In genomic region chr2:96859681-96860064, GRCh38 we compare ENCODE assay signal across 14 cellular contexts. TPM values are rescaled to one million over a fixed set of nuclear protein-coding genes. Genes with fewer than 3 reads are reported as not detected.
DNase-seq lines count a peak whose midpoint lies in the region; ATAC-seq and TF ChIP-seq lines count a peak whose summit lies in the region.
"Had no signal": no experiment of that assay in that cellular context is flagged by ENCODE, and none has a peak within 500 bp of the region (broad histone marks: within the 10 kb centered on the region; RNA-seq: fewer than 3 reads in every experiment).

No MANE protein-coding gene starts in this region.

- no peak for ATAC-seq in right cardiac atrium
- ATAC-seq: activated CD4-positive, CD25-positive, alpha-beta regulatory T cell treated with anti-CD3 and anti-CD28 coated beads, Interleukin-2, amount 50 U/mL, for 24 hours had no signal

- H3K9ac ChIP-seq in endodermal cell (ENCODE audit: extremely low read depth, low read length, poor library complexity, severe bottlenecking) (no peak overlapping the region), neural progenitor cell (no peak overlapping the region)

- H3F3A ChIP-seq in neural progenitor cell (ENCODE audit: low read depth): peaks cover 39% of the 10 kb centered on the region

- H3K27me3 ChIP-seq in right atrium auricular region (no peaks in the 10 kb centered on the region), right cardiac atrium (ENCODE audit: control insufficient read depth, insufficient read depth) (no peaks in the 10 kb centered on the region), endodermal cell (ENCODE audit: control insufficient read depth, insufficient read depth, low read length, poor library complexity, severe bottlenecking) (no peaks in the 10 kb centered on the region), neural progenitor cell (no peaks in the 10 kb centered on the region)
- H3K27me3 ChIP-seq: SJCRH30 had no signal

- peaks cover 17% of the 10 kb centered on the region for H3K4me1 Mint-ChIP-seq in endodermal cell
- H3K4me1 Mint-ChIP-seq in neural progenitor cell: peaks cover 32% of the 10 kb centered on the region

- intact Hi-C loops in right cardiac atrium (cut with DNase I): loop anchor here (2.0 to 10.0 kb wide), 5 partner anchors 45 to 1175 kb away; no protein-coding TSS in a partner anchor

- no peak overlapping the region for H2AFZ ChIP-seq in neural progenitor cell (replicated peaks)

- H3K36me3 Mint-ChIP-seq in endodermal cell (ENCODE audit: low read depth) (peaks cover 27% of the 10 kb centered on the region), neural progenitor cell (peaks cover 15% of the 10 kb centered on the region)

- TF ChIP-seq CTCF in right atrium auricular region (IDR thresholded peaks at IDR 0.05) (no peak), endodermal cell (conservative IDR thresholded peaks at IDR 0.05) (no peak), neural progenitor cell (IDR thresholded peaks at IDR 0.05) (no peak)

- H3K9me3 ChIP-seq in right atrium auricular region (no peaks in the 10 kb centered on the region), right cardiac atrium (ENCODE audit: control insufficient read depth, low read length) (no peaks in the 10 kb centered on the region), endodermal cell (ENCODE audit: control insufficient read depth, low read length) (no peaks in the 10 kb centered on the region), neural progenitor cell (ENCODE audit: low read depth) (no peaks in the 10 kb centered on the region)
- H3K9me3 ChIP-seq: HAP-1, SJCRH30 had no signal

- H3K4me1 ChIP-seq in right atrium auricular region: peaks cover 0 to 51% of the 10 kb centered on the region in 2 donors
- peaks cover 4% of the 10 kb centered on the region for H3K4me1 ChIP-seq in right cardiac atrium (ENCODE audit: control insufficient read depth, insufficient read depth, low read length)
- peaks cover 5% of the 10 kb centered on the region for H3K4me1 ChIP-seq in endodermal cell (ENCODE audit: control insufficient read depth, insufficient read depth, low read length)
- peaks cover 10% of the 10 kb centered on the region for H3K4me1 ChIP-seq in neural progenitor cell
- H3K4me1 ChIP-seq: SJCRH30 had no signal

- H4K20me1 ChIP-seq in neural progenitor cell (ENCODE audit: low read depth): peaks cover 58% of the 10 kb centered on the region

- peaks cover 37% of the 10 kb centered on the region for H3K79me2 ChIP-seq in neural progenitor cell (ENCODE audit: low read depth)

- H3K36me3 ChIP-seq in right atrium auricular region (peaks cover 44% of the 10 kb centered on the region), endodermal cell (ENCODE audit: control insufficient read depth, insufficient read depth, low read length) (peaks cover 37% of the 10 kb centered on the region), neural progenitor cell (no peaks in the 10 kb centered on the region)

- no peaks in the 10 kb centered on the region for H3K27me3 Mint-ChIP-seq in endodermal cell (ENCODE audit: insufficient read depth)
- H3K27me3 Mint-ChIP-seq in neural progenitor cell (ENCODE audit: insufficient read depth, low read depth): peaks cover 10% of the 10 kb centered on the region

- H3K4me3 ChIP-seq in right atrium auricular region: no peak overlapping the region
- no peak overlapping the region for H3K4me3 ChIP-seq in right cardiac atrium (ENCODE audit: low read length)
- H3K4me3 ChIP-seq in endodermal cell (ENCODE audit: low read length): no peak overlapping the region
- H3K4me3 ChIP-seq in neural progenitor cell: no peak overlapping the region
- H3K4me3 ChIP-seq: HAP-1, SJCRH30 had no signal

- H3K27ac Mint-ChIP-seq in endodermal cell (peak overlapping the region; percentile 91), neural progenitor cell (no peak overlapping the region)

- DNase-seq in right atrium auricular region (ENCODE audit: low spot score) (no peak), right cardiac atrium (no peak), endodermal cell (no peak), neural progenitor cell (ENCODE audit: low spot score) (no peak), NCI-H345 treated with DMSO at 0.1 percent for 48 hours (lab: John Stamatoyannopoulos, UW; ENCODE audit: unreplicated experiment) (no peak), 8988T (no peak), SKM-1 treated with dmso at 0.1 percent for 144 hours (lab: John Stamatoyannopoulos, UW; ENCODE audit: unreplicated experiment) (no peak), ureter (ENCODE audit: low spot score) (no peak)
- DNase-seq: mammary epithelial cell, NCI-H146, NCI-H774 had no signal

- no peak overlapping the region for H3K4me3 Mint-ChIP-seq in endodermal cell
- peak overlapping the region; percentile 91 for H3K4me3 Mint-ChIP-seq in neural progenitor cell

- H3K27ac ChIP-seq in right atrium auricular region: peak overlapping the region; percentile 69 to 79
- H3K27ac ChIP-seq in right cardiac atrium (ENCODE audit: low read length): no peak overlapping the region
- no peak overlapping the region for H3K27ac ChIP-seq in endodermal cell (ENCODE audit: low read depth, low read length)
- H3K27ac ChIP-seq in neural progenitor cell: no peak overlapping the region
- H3K27ac ChIP-seq: SJCRH30 had no signal

- 30% methylated on average over 4 of the region's 4 CpGs for WGBS in right cardiac atrium
- WGBS in endodermal cell (ENCODE audit: insufficient coverage in 1 of 2, insufficient read length in 1 of 2), 2 experiments: 92 to 93% methylated on average over 2 to 4 of the region's 4 CpGs

- no peaks in the 10 kb centered on the region for H3K9me3 Mint-ChIP-seq in endodermal cell
- H3K9me3 Mint-ChIP-seq in neural progenitor cell: no peaks in the 10 kb centered on the region

- no peak overlapping the region for H3K4me2 ChIP-seq in neural progenitor cell

RNA-seq across cellular contexts. Expression of gene ANKRD39, which starts 1.9 kb away (rescaled TPM):
- total RNA-seq in right atrium auricular region: 10 to 100 TPM in 1 of 2 donors, 1 to 10 TPM in 1; 8.7 to 12.2 TPM
- 10 to 100 TPM; 11.8 to 17.3 (median 14.1) TPM for total RNA-seq in right cardiac atrium
- polyA plus RNA-seq in right cardiac atrium: 23.3 TPM
- total RNA-seq in endodermal cell: 10 to 100 TPM; 14.6 to 16.7 TPM
- 13.0 TPM for polyA plus RNA-seq in endodermal cell (2013, experiment 1 of 2)
- polyA plus RNA-seq in endodermal cell (2013, experiment 2 of 2): 14.1 TPM
- 4.0 and 17.3 TPM in 2 replicates for total RNA-seq in neural progenitor cell (ENCODE audit: low replicate concordance)
- total RNA-seq in ureter: 13.0 TPM

RNA-seq across cellular contexts. Expression of gene SEMA4C, which starts 10.2 kb away (rescaled TPM):
- total RNA-seq in right atrium auricular region (10 to 100 TPM; 12.0 to 23.3 TPM), right cardiac atrium (10 to 100 TPM; 22.0 to 28.5 (median 24.5) TPM), endodermal cell (10 to 100 TPM; 82.5 to 92.1 TPM), neural progenitor cell (ENCODE audit: low replicate concordance) (39.1 and 103 TPM in 2 replicates), ureter (58.0 TPM)
- polyA plus RNA-seq in right cardiac atrium: 19.3 TPM
- 76.4 TPM for polyA plus RNA-seq in endodermal cell (2013, experiment 1 of 2)
- polyA plus RNA-seq in endodermal cell (2013, experiment 2 of 2): 67.9 TPM

RNA-seq across cellular contexts. Expression of gene ANKRD23, which starts 15.9 kb away (rescaled TPM):
- 10 to 100 TPM in 1 of 2 donors, 1 to 10 TPM in 1; 9.3 to 23.0 TPM for total RNA-seq in right atrium auricular region
- total RNA-seq in right cardiac atrium: 10 to 100 TPM in 3 of 4 donors, 1 to 10 TPM in 1; 8.2 to 27.7 (median 17.3) TPM
- polyA plus RNA-seq in right cardiac atrium: 27.0 TPM
- 1 to 10 TPM; 2.6 to 3.6 TPM for total RNA-seq in endodermal cell
- polyA plus RNA-seq in endodermal cell (2013, experiment 1 of 2): 3.5 TPM
- polyA plus RNA-seq in endodermal cell (2013, experiment 2 of 2): 2.6 TPM
- 10.8 and 11.4 TPM in 2 replicates for total RNA-seq in neural progenitor cell (ENCODE audit: low replicate concordance)
- total RNA-seq in ureter: 10.2 TPM

RNA-seq across cellular contexts. Expression of gene CNNM3, which starts 43.6 kb away (rescaled TPM):
- total RNA-seq in right atrium auricular region (1 to 10 TPM; 4.2 to 7.9 TPM), right cardiac atrium (10 to 100 TPM in 3 of 4 donors, 1 to 10 TPM in 1; 8.6 to 14.5 (median 11.5) TPM), endodermal cell (10 to 100 TPM; 33.1 to 34.8 TPM), neural progenitor cell (ENCODE audit: low replicate concordance) (11.1 and 20.2 TPM in 2 replicates), ureter (18.9 TPM)
- 7.2 TPM for polyA plus RNA-seq in right cardiac atrium
- polyA plus RNA-seq in endodermal cell (2013, experiment 1 of 2): 16.5 TPM
- polyA plus RNA-seq in endodermal cell (2013, experiment 2 of 2): 14.9 TPM

Comparison
In these comparisons a context has a peak if more than half of its experiments do, and no peak if none do; other contexts are left out.
1. H3K27ac ChIP-seq: peak in right atrium auricular region (2 of 2); none in right cardiac atrium (single experiment), endodermal cell (single experiment) and neural progenitor cell (single experiment).